ENCODE assay signal across 8 cellular contexts in genomic region chr7:135210818-135211178, GRCh38. TPM values are rescaled to one million over a fixed set of nuclear protein-coding genes. Genes with fewer than 3 reads are reported as not detected.
A peak's percentile ranks its signal among the peaks of the same experiment; 100 is the strongest.
DNase-seq lines count a peak whose midpoint lies in the region; ATAC-seq and TF ChIP-seq lines count a peak whose summit lies in the region.

No MANE protein-coding gene starts in this region.

- TF ChIP-seq CTCF in esophagus squamous epithelium (IDR thresholded peaks at IDR 0.05), result no peak

- H3K9me3 ChIP-seq in esophagus squamous epithelium, result no peaks in the 10 kb centered on the region
- no peaks in the 10 kb centered on the region for H3K9me3 ChIP-seq in neuron (ENCODE audit: low read length)

- no peaks in the 10 kb centered on the region for H3K9me3 Mint-ChIP-seq in T-helper 1 cell treated with Interleukin-12 subunit alpha and Interleukin-12 subunit beta and Interleukin-4 antibody, amounts not matched to agents 30 μg/mL and 1 μg/mL, for 36 hours

- H3K4me3 ChIP-seq in esophagus squamous epithelium (peak overlapping the region; percentile 72 to 94 (median 85)), neuron (ENCODE audit: low read length) (peak overlapping the region; percentile 92)

- peak overlapping the region; percentile 95 for H3K27ac Mint-ChIP-seq in T-helper 1 cell treated with Interleukin-12 subunit alpha and Interleukin-12 subunit beta and Interleukin-4 antibody, amounts not matched to agents 30 μg/mL and 1 μg/mL, for 36 hours

- no peak for TF ChIP-seq POLR2A in esophagus squamous epithelium (IDR thresholded peaks at IDR 0.05)

- peak overlapping the region; percentile 89 for H2AFZ ChIP-seq in neuron (ENCODE audit: low read depth, low read length)

- H3K36me3 ChIP-seq in esophagus squamous epithelium, result peaks cover 2 to 21% (median 3%) of the 10 kb centered on the region in 3 donors
- H3K36me3 ChIP-seq in neuron (ENCODE audit: insufficient read depth, low read length), result peaks cover 2% of the 10 kb centered on the region

- H3K27me3 ChIP-seq in esophagus squamous epithelium (no peaks in the 10 kb centered on the region), neuron (ENCODE audit: insufficient read depth, low read length) (no peaks in the 10 kb centered on the region)

- H3K4me3 Mint-ChIP-seq in T-helper 1 cell treated with Interleukin-12 subunit alpha and Interleukin-12 subunit beta and Interleukin-4 antibody, amounts not matched to agents 30 μg/mL and 1 μg/mL, for 36 hours, result peak overlapping the region; percentile 94

- H3K27me3 Mint-ChIP-seq in T-helper 1 cell treated with Interleukin-12 subunit alpha and Interleukin-12 subunit beta and Interleukin-4 antibody, amounts not matched to agents 30 μg/mL and 1 μg/mL, for 36 hours (ENCODE audit: low read depth), result no peaks in the 10 kb centered on the region

- WGBS in esophagus squamous epithelium, 2 donors, result 0% methylated on average over 4 to 10 of the region's 14 CpGs

- intact Hi-C loops in esophagus squamous epithelium (cut with DNase I) (no loop called here), posterior vena cava (cut with DNase I) (no loop called here)

- ATAC-seq in HG02943 (IDR thresholded peaks at IDR 0.05; ENCODE audit: low read depth, unreplicated experiment) (peak; percentile 0), HG03108 (IDR thresholded peaks at IDR 0.05; ENCODE audit: unreplicated experiment) (no peak)

- peak overlapping the region; percentile 93 to 97 (median 94) for H3K27ac ChIP-seq in esophagus squamous epithelium

- H3K4me1 ChIP-seq in esophagus squamous epithelium (peaks cover 18 to 82% (median 50%) of the 10 kb centered on the region in 3 donors), neuron (ENCODE audit: insufficient read depth, low read length) (peaks cover 7% of the 10 kb centered on the region)

- peaks cover 29% of the 10 kb centered on the region for H3K4me1 Mint-ChIP-seq in T-helper 1 cell treated with Interleukin-12 subunit alpha and Interleukin-12 subunit beta and Interleukin-4 antibody, amounts not matched to agents 30 μg/mL and 1 μg/mL, for 36 hours (ENCODE audit: low read depth)

- DNase-seq in DMS53 treated with DMSO at 0.1 percent for 48 hours (lab: John Stamatoyannopoulos, UW; ENCODE audit: unreplicated experiment), result peak; percentile 17
- no peak for DNase-seq in esophagus squamous epithelium (lab: John Stamatoyannopoulos, UW)
- no peak for DNase-seq in epidermal melanocyte (ENCODE audit: insufficient read length, low spot score)
- no peak for DNase-seq in posterior vena cava (ENCODE audit: low spot score)

- peaks cover 8% of the 10 kb centered on the region for H3K36me3 Mint-ChIP-seq in T-helper 1 cell treated with Interleukin-12 subunit alpha and Interleukin-12 subunit beta and Interleukin-4 antibody, amounts not matched to agents 30 μg/mL and 1 μg/mL, for 36 hours (ENCODE audit: low read depth)

RNA-seq across cellular contexts. Expression of gene WDR91, which starts 0.5 kb away (rescaled TPM):
- 10 to 100 TPM; 19.6 to 29.0 (median 24.3) TPM for total RNA-seq in esophagus squamous epithelium
- 10 to 100 TPM in 1 of 2 donors, 1 to 10 TPM in 1; 9.2 to 11.3 TPM for total RNA-seq in posterior vena cava

RNA-seq across cellular contexts. Expression of gene STRA8, which starts 22.8 kb away (rescaled TPM):
- not detected for total RNA-seq in esophagus squamous epithelium
- total RNA-seq in posterior vena cava, result not detected

RNA-seq across cellular contexts. Expression of gene CYREN, which starts 40.3 kb away (rescaled TPM):
- total RNA-seq in esophagus squamous epithelium (10 to 100 TPM; 19.0 to 53.8 (median 35.4) TPM), posterior vena cava (10 to 100 TPM; 26.8 to 31.7 TPM)
